Comparison of ENCODE assay signal across 8 cellular contexts in the genomic region with DNA sequence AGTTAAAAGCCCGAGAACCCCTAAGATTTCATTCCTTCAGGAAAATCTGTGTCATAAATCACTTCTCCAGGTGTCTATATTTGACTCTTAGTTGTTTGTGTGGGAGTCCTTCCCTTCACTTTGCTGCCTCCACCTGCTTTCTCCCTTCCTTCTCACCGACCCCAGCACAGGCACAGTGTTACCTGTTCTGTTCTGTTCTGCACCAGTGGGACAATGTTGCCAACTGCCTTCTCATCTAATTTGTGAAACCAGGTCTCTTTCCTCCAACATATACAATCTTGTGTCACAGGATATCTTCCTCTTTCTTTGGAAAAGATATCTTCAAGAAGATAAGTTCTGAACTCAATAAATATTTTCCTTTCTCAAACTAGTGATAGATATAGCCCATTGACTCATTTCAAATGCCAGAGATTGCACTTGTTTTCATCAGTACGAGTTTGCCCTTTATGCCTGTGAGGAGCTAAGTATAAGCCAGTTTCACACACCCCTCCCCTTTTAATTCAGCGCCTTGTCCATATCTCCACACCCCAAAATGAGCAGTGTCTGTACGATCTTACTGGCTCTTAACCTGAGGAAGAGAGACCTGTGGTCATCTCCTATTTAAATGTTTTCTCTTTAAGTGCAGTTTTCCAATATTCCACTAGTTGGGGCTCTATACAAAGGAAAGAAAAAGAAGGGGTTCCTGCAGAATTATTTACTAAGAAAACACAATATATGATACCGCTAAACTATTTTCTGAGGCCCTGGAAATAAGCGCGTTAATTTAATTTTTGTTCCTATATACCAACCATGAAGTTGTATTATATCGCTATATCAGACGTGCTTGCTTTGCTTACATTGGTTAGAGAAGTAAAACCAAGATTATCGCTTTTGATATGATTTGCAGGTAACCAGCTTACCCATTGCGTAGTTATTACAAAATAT.
DNase-seq lines count a peak whose midpoint lies in the region; ATAC-seq and TF ChIP-seq lines count a peak whose summit lies in the region.

No MANE protein-coding gene starts in this region.

- H3K36me3 Mint-ChIP-seq in immature natural killer cell = no peaks in the 10 kb centered on the region
- no peaks in the 10 kb centered on the region for H3K36me3 Mint-ChIP-seq in stimulated activated naive CD8-positive, alpha-beta T cell treated with anti-CD3 and anti-CD28 coated beads, Interleukin-15, Interleukin-2, amounts not matched to agents 100 ng/mL and 50 ng/mL, for 24 hours (ENCODE audit: low read depth)

- no peak for ATAC-seq in HG03039 (IDR thresholded peaks at IDR 0.05; ENCODE audit: unreplicated experiment)

- POLR2A ChIA-PET in HEK293 (lab: Yijun Ruan, JAX) = interaction anchor here (0.6 kb wide), 1 partner anchor 41 kb away, joined by 3 read pairs; no protein-coding TSS in a partner anchor

- no peaks in the 10 kb centered on the region for H3F3A ChIP-seq in DOHH2 (ENCODE audit: control insufficient read depth, insufficient read depth)

- H3K4me3 ChIP-seq in DOHH2 (ENCODE audit: low read length) = no peak overlapping the region
- H3K4me3 ChIP-seq in HEK293 (ENCODE audit: low read depth, low read length) = no peak overlapping the region

- TF ChIP-seq CTCF in DOHH2 (IDR thresholded peaks at IDR 0.05; ENCODE audit: low read depth, low read length, poor library complexity, severe bottlenecking) = peak; percentile 79
- peak; percentile 50; the same call in 1 of the 2 replicates for TF ChIP-seq CTCF in HEK293 (tag by site-specific recombination; IDR thresholded peaks at IDR 0.05)

- CTCF ChIA-PET in HEK293 (lab: Yijun Ruan, JAX) = interaction anchor here (0.7 to 2.8 kb wide), 25 partner anchors 9 to 960 kb away, joined by 3 to 25 read pairs (median 4); a partner anchor contains a TSS

- H3K27ac Mint-ChIP-seq in immature natural killer cell = peak overlapping the region; percentile 45 to 94 (median 82)
- H3K27ac Mint-ChIP-seq in stimulated activated naive CD8-positive, alpha-beta T cell treated with anti-CD3 and anti-CD28 coated beads, Interleukin-15, Interleukin-2, amounts not matched to agents 100 ng/mL and 50 ng/mL, for 24 hours = peak overlapping the region; percentile 5

- H3K9me3 ChIP-seq in DOHH2 (ENCODE audit: control insufficient read depth, insufficient read depth, low read length) = no peaks in the 10 kb centered on the region
- H3K9me3 ChIP-seq in HEK293 (ENCODE audit: control insufficient read depth, insufficient read depth, low read depth, low read length) = no peaks in the 10 kb centered on the region

- H3K79me2 ChIP-seq in DOHH2 (ENCODE audit: control insufficient read depth, low read length) = no peaks in the 10 kb centered on the region

- H3K36me3 ChIP-seq in DOHH2 (ENCODE audit: control insufficient read depth, low read length) (no peaks in the 10 kb centered on the region), HEK293 (ENCODE audit: control insufficient read depth in 2 of 2, insufficient read depth in 1 of 2, low read length in 2 of 2) (no peaks in the 10 kb centered on the region)

- H3K9me2 ChIP-seq in DOHH2 (replicated peaks; ENCODE audit: control insufficient read depth, low read length) = no peaks in the 10 kb centered on the region

- peaks cover 5% of the 10 kb centered on the region; the same call in 1 of the 2 replicates for H3K27me3 ChIP-seq in DOHH2 (ENCODE audit: control insufficient read depth, low read length)

- peak; percentile 28 for DNase-seq in NCI-H226
- DNase-seq in amniotic epithelial cell (ENCODE audit: low read depth) = peak; percentile 30
- DNase-seq in immature natural killer cell = peak; percentile 27 to 67 (median 37)
- DNase-seq in GF-D8 (lab: John Stamatoyannopoulos, UW) = no peak

- peaks cover 0 to 2% (median 1%) of the 10 kb centered on the region in 3 donors for H3K27me3 Mint-ChIP-seq in immature natural killer cell (ENCODE audit: low read depth in 3 of 3)
- peaks cover 6% of the 10 kb centered on the region for H3K27me3 Mint-ChIP-seq in stimulated activated naive CD8-positive, alpha-beta T cell treated with anti-CD3 and anti-CD28 coated beads, Interleukin-15, Interleukin-2, amounts not matched to agents 100 ng/mL and 50 ng/mL, for 24 hours

- H3K9me3 Mint-ChIP-seq in immature natural killer cell = no peaks in the 10 kb centered on the region
- H3K9me3 Mint-ChIP-seq in stimulated activated naive CD8-positive, alpha-beta T cell treated with anti-CD3 and anti-CD28 coated beads, Interleukin-15, Interleukin-2, amounts not matched to agents 100 ng/mL and 50 ng/mL, for 24 hours = no peaks in the 10 kb centered on the region

- H3K4me1 ChIP-seq in DOHH2 (ENCODE audit: control insufficient read depth, low read length) = no peaks in the 10 kb centered on the region
- H3K4me1 ChIP-seq in HEK293 (ENCODE audit: control insufficient read depth, insufficient read depth, low read length) = peaks cover 16% of the 10 kb centered on the region

- peaks cover 32 to 38% of the 10 kb centered on the region in 2 donors for H3K4me1 Mint-ChIP-seq in immature natural killer cell
- H3K4me1 Mint-ChIP-seq in stimulated activated naive CD8-positive, alpha-beta T cell treated with anti-CD3 and anti-CD28 coated beads, Interleukin-15, Interleukin-2, amounts not matched to agents 100 ng/mL and 50 ng/mL, for 24 hours (ENCODE audit: low read depth) = peaks cover 32% of the 10 kb centered on the region

- peak overlapping the region in 4 of 5 donors; percentile 1 to 70 (median 37) for H3K4me3 Mint-ChIP-seq in immature natural killer cell
- peak overlapping the region; percentile 1 for H3K4me3 Mint-ChIP-seq in stimulated activated naive CD8-positive, alpha-beta T cell treated with anti-CD3 and anti-CD28 coated beads, Interleukin-15, Interleukin-2, amounts not matched to agents 100 ng/mL and 50 ng/mL, for 24 hours

- H4K20me1 ChIP-seq in DOHH2 (ENCODE audit: control insufficient read depth, insufficient read depth, low read depth, low read length) = no peaks in the 10 kb centered on the region

- no peak overlapping the region for H3K4me2 ChIP-seq in DOHH2 (ENCODE audit: low read length)

- H3K27ac ChIP-seq in DOHH2 (ENCODE audit: low read depth, low read length) = no peak overlapping the region
- H3K27ac ChIP-seq in HEK293 (ENCODE audit: extremely low read depth, low read depth, low read length) = no peak overlapping the region

TF ChIP-seq in HEK293, 187 proteins besides CTCF, POLR2A, EP300 and RAD21:
- peak; percentile 91 for TF ChIP-seq ZNF654 (tag by site-specific recombination; IDR thresholded peaks at IDR 0.05; ENCODE audit: low read depth)
- TF ChIP-seq ZNF660 (tag by site-specific recombination; IDR thresholded peaks at IDR 0.05) = peak; percentile 40; the same call in 1 of the 2 replicates
- 0 out of 2 replicates have a peak, but pooled peaks have one; percentile 13 for TF ChIP-seq FEZF1 (tag by site-specific recombination; IDR thresholded peaks at IDR 0.05)
- TF ChIP-seq, protein P1, sequence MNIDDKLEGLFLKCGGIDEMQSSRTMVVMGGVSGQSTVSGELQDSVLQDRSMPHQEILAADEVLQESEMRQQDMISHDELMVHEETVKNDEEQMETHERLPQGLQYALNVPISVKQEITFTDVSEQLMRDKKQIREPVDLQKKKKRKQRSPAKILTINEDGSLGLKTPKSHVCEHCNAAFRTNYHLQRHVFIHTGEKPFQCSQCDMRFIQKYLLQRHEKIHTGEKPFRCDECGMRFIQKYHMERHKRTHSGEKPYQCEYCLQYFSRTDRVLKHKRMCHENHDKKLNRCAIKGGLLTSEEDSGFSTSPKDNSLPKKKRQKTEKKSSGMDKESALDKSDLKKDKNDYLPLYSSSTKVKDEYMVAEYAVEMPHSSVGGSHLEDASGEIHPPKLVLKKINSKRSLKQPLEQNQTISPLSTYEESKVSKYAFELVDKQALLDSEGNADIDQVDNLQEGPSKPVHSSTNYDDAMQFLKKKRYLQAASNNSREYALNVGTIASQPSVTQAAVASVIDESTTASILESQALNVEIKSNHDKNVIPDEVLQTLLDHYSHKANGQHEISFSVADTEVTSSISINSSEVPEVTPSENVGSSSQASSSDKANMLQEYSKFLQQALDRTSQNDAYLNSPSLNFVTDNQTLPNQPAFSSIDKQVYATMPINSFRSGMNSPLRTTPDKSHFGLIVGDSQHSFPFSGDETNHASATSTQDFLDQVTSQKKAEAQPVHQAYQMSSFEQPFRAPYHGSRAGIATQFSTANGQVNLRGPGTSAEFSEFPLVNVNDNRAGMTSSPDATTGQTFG (tag by site-specific recombination; IDR thresholded peaks at IDR 0.05; ENCODE audit: borderline replicate concordance) = no peak
TF ChIP-seq in HEK293: peak in this region for 3.
